ENCODE assay signal across 17 cellular contexts in genomic region chr5:108686676-108687075, GRCh38.
"Had no signal": no experiment of that assay in that cellular context is flagged by ENCODE, and none has a peak within 500 bp of the region (broad histone marks: within the 10 kb centered on the region; RNA-seq: fewer than 3 reads in every experiment).

No MANE protein-coding gene starts in this region.

- H3K9me3 ChIP-seq: right lobe of liver, tibial artery had no signal

- H3K79me2 ChIP-seq: parathyroid adenoma had no signal

- H3K4me3 ChIP-seq: right lobe of liver, tibial artery had no signal

- ATAC-seq: left cardiac atrium; stimulated activated naive CD8-positive, alpha-beta T cell treated with anti-CD3 and anti-CD28 coated beads, Interleukin-15, amount 100 ng/mL, for 72 hours had no signal

- H3K4me1 ChIP-seq: parathyroid adenoma had no signal

- DNase-seq: activated CD4-positive, alpha-beta memory T cell treated with anti-CD3 and anti-CD28 coated beads for 36 hours; activated CD4-positive, alpha-beta T cell treated with anti-CD3 and anti-CD28 coated beads for 48 hours; activated naive CD4-positive, alpha-beta T cell treated with anti-CD3 and anti-CD28 coated beads for 36 hours; activated naive CD8-positive, alpha-beta T cell treated with anti-CD3 and anti-CD28 coated beads, Interleukin-2, amount 10 ng/mL, durations not matched to agents 7 days and 5 days; activated T-cell treated with anti-CD3 and anti-CD28 coated beads, Interleukin-2, amount 50 U/mL, for 48 hours; amniotic stem cell; cortex of kidney; endodermal cell; islet precursor cell; left cardiac atrium; right lobe of liver; stimulated activated CD4-positive, alpha-beta T cell treated with anti-CD3 and anti-CD28 coated beads, Interleukin-1b, Interleukin-23, amount 100 ng/mL, for 48 hours; stimulated activated naive CD8-positive, alpha-beta T cell treated with anti-CD3 and anti-CD28 coated beads, Interleukin-15, amount 100 ng/mL, for 72 hours; T-helper 9 cell; tibial artery had no signal

- H3K9ac ChIP-seq: parathyroid adenoma had no signal

- H3K36me3 ChIP-seq: right lobe of liver, tibial artery had no signal

- H3K27me3 ChIP-seq: right lobe of liver, tibial artery had no signal

- H3K27ac ChIP-seq: epithelial cell of prostate, parathyroid adenoma, right lobe of liver had no signal
